23 cellular contexts compared by ENCODE assay signal in the genomic region with DNA sequence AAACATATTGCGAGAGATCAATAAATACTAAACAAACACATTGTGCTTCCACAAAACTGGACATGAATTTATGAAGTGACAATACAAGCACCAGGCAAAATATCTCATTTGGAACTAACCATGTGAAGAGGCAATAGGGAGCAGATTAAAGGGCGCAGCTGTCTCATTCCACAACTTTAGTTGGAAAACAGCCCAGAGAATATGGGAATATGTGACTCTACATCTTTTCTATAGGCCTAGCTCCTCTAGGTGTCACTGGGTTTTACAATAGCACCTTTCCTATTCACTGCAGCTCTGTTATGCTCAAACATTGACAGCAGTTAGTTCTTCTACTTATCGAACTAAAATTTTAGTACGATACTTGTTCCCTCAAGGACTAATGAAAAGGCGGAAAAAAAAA.
"Had no signal": no experiment of that assay in that cellular context is flagged by ENCODE, and none has a peak within 500 bp of the region (broad histone marks: within the 10 kb centered on the region; RNA-seq: fewer than 3 reads in every experiment).

No MANE protein-coding gene starts in this region.

- H3K36me3 ChIP-seq: esophagus squamous epithelium, gastrocnemius medialis, heart right ventricle, left lung, lower lobe of right lung had no signal

- H3K27me3 ChIP-seq: esophagus squamous epithelium, gastrocnemius medialis, heart right ventricle, left lung had no signal

- DNase-seq: cortex of kidney; effector CD8-positive, alpha-beta T cell; effector memory CD8-positive, alpha-beta T cell; endodermal cell; erythroblast; esophagus squamous epithelium; foreskin fibroblast; foreskin melanocyte; gastrocnemius medialis; glutamatergic neuron; head of caudate nucleus; heart right ventricle; hippocampal formation; left cardiac atrium; left lung; left ventricle myocardium superior; lower lobe of right lung; mesenchymal stem cell; mucosa of descending colon; naive B cell; naive thymus-derived CD8-positive, alpha-beta T cell had no signal

- H3K27ac ChIP-seq: epithelial cell of prostate, esophagus squamous epithelium, gastrocnemius medialis, heart right ventricle, left lung, lower lobe of right lung had no signal

- ATAC-seq: effector memory CD8-positive, alpha-beta T cell; esophagus mucosa; gastrocnemius medialis; heart right ventricle; left cardiac atrium; left lung; left ventricle myocardium superior; lower lobe of right lung; mucosa of descending colon; naive thymus-derived CD8-positive, alpha-beta T cell had no signal

- H3K4me1 ChIP-seq: esophagus squamous epithelium, gastrocnemius medialis, heart right ventricle, left lung, lower lobe of right lung had no signal

- H3K4me3 ChIP-seq: esophagus squamous epithelium, gastrocnemius medialis, heart right ventricle, left lung, lower lobe of right lung, mucosa of descending colon had no signal

- H3K9me3 ChIP-seq: gastrocnemius medialis, lower lobe of right lung had no signal
